In the genomic region with DNA sequence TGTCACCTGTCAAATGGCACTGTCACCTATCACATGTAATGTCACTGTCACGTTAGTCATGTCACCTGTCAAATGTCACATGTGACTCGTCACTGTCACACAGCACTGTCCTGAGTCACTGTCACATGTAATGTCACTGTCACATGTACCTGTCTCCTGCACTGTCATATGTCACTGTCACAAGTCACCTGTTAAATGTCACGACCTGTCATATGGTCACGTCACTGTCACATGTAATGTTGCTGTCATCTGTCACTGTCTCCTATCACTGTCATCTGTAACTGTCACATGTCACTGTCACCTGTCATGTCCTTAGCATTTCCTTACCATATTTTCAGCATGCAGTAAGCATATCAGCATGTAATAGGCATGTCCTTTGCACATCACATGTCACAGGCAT, we compare ENCODE assay signal across 1 cellular context.
TF ChIP-seq lines count a peak whose summit lies in the region.

No MANE protein-coding gene starts in this region.

TF ChIP-seq in K562, 482 proteins besides CTCF, POLR2A, EP300 and RAD21 (continued from another document):
- no peak for TF ChIP-seq SLC30A9 (CRISPR knock-in tag; IDR thresholded peaks at IDR 0.05)
- TF ChIP-seq, protein P1, sequence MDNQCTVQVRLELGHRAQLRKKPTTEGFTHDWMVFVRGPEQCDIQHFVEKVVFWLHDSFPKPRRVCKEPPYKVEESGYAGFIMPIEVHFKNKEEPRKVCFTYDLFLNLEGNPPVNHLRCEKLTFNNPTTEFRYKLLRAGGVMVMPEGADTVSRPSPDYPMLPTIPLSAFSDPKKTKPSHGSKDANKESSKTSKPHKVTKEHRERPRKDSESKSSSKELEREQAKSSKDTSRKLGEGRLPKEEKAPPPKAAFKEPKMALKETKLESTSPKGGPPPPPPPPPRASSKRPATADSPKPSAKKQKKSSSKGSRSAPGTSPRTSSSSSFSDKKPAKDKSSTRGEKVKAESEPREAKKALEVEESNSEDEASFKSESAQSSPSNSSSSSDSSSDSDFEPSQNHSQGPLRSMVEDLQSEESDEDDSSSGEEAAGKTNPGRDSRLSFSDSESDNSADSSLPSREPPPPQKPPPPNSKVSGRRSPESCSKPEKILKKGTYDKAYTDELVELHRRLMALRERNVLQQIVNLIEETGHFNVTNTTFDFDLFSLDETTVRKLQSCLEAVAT (IDR thresholded peaks at IDR 0.05), result no peak
